In the genomic region with DNA sequence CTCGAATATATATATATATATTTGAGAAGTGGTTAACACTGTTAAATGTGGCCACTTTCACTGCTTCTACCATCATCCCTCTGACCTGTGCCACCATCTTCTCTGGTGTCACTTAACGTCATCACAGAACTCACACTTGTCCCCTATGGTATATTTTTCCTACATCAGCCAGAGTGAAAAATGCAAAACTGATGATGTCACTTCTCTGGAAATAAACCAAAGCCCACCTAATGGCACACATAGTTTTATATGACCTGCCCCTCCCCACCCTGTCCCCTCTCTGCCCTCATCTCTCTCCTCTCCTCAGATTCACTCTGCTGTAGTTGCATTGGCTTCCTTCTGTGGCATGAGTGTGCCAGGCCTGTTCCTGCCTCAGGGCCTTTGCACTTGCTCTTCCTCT, we compare ENCODE assay signal across 27 cellular contexts.
"Had no signal": no experiment of that assay in that cellular context is flagged by ENCODE, and none has a peak within 500 bp of the region (broad histone marks: within the 10 kb centered on the region; RNA-seq: fewer than 3 reads in every experiment).

No MANE protein-coding gene starts in this region.

- H3K4me1 ChIP-seq: ascending aorta, breast epithelium, colonic mucosa had no signal

- FAIRE-seq: endometrium, endothelial cell of umbilical vein, frontal cortex had no signal

- H3K27me3 ChIP-seq: ascending aorta, breast epithelium, cardiac muscle cell, colonic mucosa had no signal

- H3K36me3 ChIP-seq: ascending aorta, breast epithelium, cardiac muscle cell, colonic mucosa had no signal

- DNase-seq: activated CD4-positive, alpha-beta memory T cell treated with anti-CD3 and anti-CD28 coated beads, Interleukin-2, amount 10 ng/mL, durations not matched to agents 7 days and 5 days; activated CD4-positive, alpha-beta T cell treated with anti-CD3 and anti-CD28 coated beads for 1 hour; activated CD4-positive, alpha-beta T cell treated with anti-CD3 and anti-CD28 coated beads for 4 hours; activated CD4-positive, alpha-beta T cell treated with anti-CD3 and anti-CD28 coated beads, Interleukin-2, amount 10 ng/mL, durations not matched to agents 7 days and 5 days; activated CD4-positive, alpha-beta T cell treated with anti-CD3 and anti-CD28 coated beads, Interleukin-2, amount 50 U/mL, for 4 hours; activated CD8-positive, alpha-beta memory T cell treated with anti-CD3 and anti-CD28 coated beads, Interleukin-2, amount 50 U/mL, for 48 hours; activated gamma-delta T cell; activated naive CD4-positive, alpha-beta T cell; activated naive CD4-positive, alpha-beta T cell treated with anti-CD3 and anti-CD28 coated beads, Interleukin-2, amount 10 ng/mL, durations not matched to agents 7 days and 5 days; activated naive CD8-positive, alpha-beta T cell treated with anti-CD3 and anti-CD28 coated beads, Interleukin-2, amount 10 ng/mL, durations not matched to agents 7 days and 5 days; activated T-cell treated with anti-CD3 and anti-CD28 coated beads for 4 hours; activated T-cell treated with anti-CD3 and anti-CD28 coated beads, Interleukin-2, amount 50 U/mL, for 24 hours; activated T-cell treated with anti-CD3 and anti-CD28 coated beads, Interleukin-2, amount 50 U/mL, for 72 hours; central memory CD4-positive, alpha-beta T cell; cerebellar nuclear complex; colonic mucosa; effector CD8-positive, alpha-beta T cell; foreskin fibroblast; T-helper 2 cell had no signal

- ATAC-seq: WTC11 had no signal

- H3K27ac ChIP-seq: ascending aorta, breast epithelium, cardiac muscle cell, colonic mucosa, epithelial cell of prostate had no signal

- H3K4me3 ChIP-seq: ascending aorta, breast epithelium, cardiac muscle cell, colonic mucosa had no signal

- H3K9me3 ChIP-seq: ascending aorta, breast epithelium, colonic mucosa had no signal
